Comparison of ENCODE assay signal across 12 cellular contexts in genomic region chr16:12097523-12098428, GRCh38.
A peak's percentile ranks its signal among the peaks of the same experiment; 100 is the strongest.
DNase-seq lines count a peak whose midpoint lies in the region; ATAC-seq, FAIRE-seq and TF ChIP-seq lines count a peak whose summit lies in the region.
"Had no signal": no experiment of that assay in that cellular context is flagged by ENCODE, and none has a peak within 500 bp of the region (broad histone marks: within the 10 kb centered on the region; RNA-seq: fewer than 3 reads in every experiment).

No MANE protein-coding gene starts in this region.

- peaks cover 15% of the 10 kb centered on the region for H3K4me1 Mint-ChIP-seq in astrocyte (ENCODE audit: low read depth, unreplicated experiment)

- peak; percentile 51 to 66 for ATAC-seq in right cardiac atrium
- no peak for ATAC-seq in HG03521 (IDR thresholded peaks at IDR 0.05; ENCODE audit: unreplicated experiment)

- CTCF ChIA-PET in HEK293T (lab: Yijun Ruan, JAX), result interaction anchor here (0.7 to 1.2 kb wide), 2 partner anchors 80 to 174 kb away, joined by 3 read pairs; no protein-coding TSS in a partner anchor

- no peak overlapping the region for H2AFZ ChIP-seq in astrocyte (ENCODE audit: low read depth, low read length)

- H3K9ac ChIP-seq in astrocyte (ENCODE audit: low read length), result no peak overlapping the region

- no peak overlapping the region for H3K4me3 Mint-ChIP-seq in astrocyte (ENCODE audit: unreplicated experiment)
- H3K4me3 Mint-ChIP-seq: immature natural killer cell had no signal

- in situ Hi-C loops in G401 (cut with HindIII; ENCODE audit: low sequenced_read_pairs), result no loop called here

- H3K4me1 ChIP-seq in astrocyte (ENCODE audit: insufficient read depth, low read length) (peaks cover 12% of the 10 kb centered on the region), right cardiac atrium (ENCODE audit: control insufficient read depth, insufficient read depth, low read length) (peaks cover 13% of the 10 kb centered on the region), prostate gland (replicated peaks) (peaks cover 5% of the 10 kb centered on the region), tibial artery (peaks cover 0 to 14% (median 10%) of the 10 kb centered on the region in 4 donors)

- H3K27me3 ChIP-seq in astrocyte (ENCODE audit: insufficient read depth, low read length), result no peaks in the 10 kb centered on the region
- no peaks in the 10 kb centered on the region for H3K27me3 ChIP-seq in right cardiac atrium (ENCODE audit: control insufficient read depth, insufficient read depth)
- H3K27me3 ChIP-seq in prostate gland (replicated peaks; ENCODE audit: insufficient read depth), result no peaks in the 10 kb centered on the region
- no peaks in the 10 kb centered on the region for H3K27me3 ChIP-seq in tibial artery

- H3K9me3 ChIP-seq in astrocyte (ENCODE audit: insufficient read depth, low read depth, low read length), result no peaks in the 10 kb centered on the region
- H3K9me3 ChIP-seq in right cardiac atrium (ENCODE audit: control insufficient read depth, low read length), result no peaks in the 10 kb centered on the region
- no peaks in the 10 kb centered on the region for H3K9me3 ChIP-seq in prostate gland
- H3K9me3 ChIP-seq in tibial artery, result no peaks in the 10 kb centered on the region

- H3K79me2 ChIP-seq in astrocyte (ENCODE audit: insufficient read depth, low read length), result no peaks in the 10 kb centered on the region

- H3K36me3 ChIP-seq in astrocyte (ENCODE audit: insufficient read depth, low read length) (no peaks in the 10 kb centered on the region), prostate gland (no peaks in the 10 kb centered on the region), tibial artery (no peaks in the 10 kb centered on the region)

- FAIRE-seq in astrocyte (lab: Jason Lieb, UNC), result no peak
- FAIRE-seq: G401.6 had no signal

- no peaks in the 10 kb centered on the region for H3K9me3 Mint-ChIP-seq in astrocyte (ENCODE audit: unreplicated experiment)
- H3K9me3 Mint-ChIP-seq: immature natural killer cell had no signal

- TF ChIP-seq CTCF in astrocyte (IDR thresholded peaks at IDR 0.05; ENCODE audit: insufficient read depth, low read depth, low read length) (no peak), prostate gland (IDR thresholded peaks at IDR 0.05) (no peak), tibial artery (IDR thresholded peaks at IDR 0.05) (no peak)

- H3K4me2 ChIP-seq in astrocyte (ENCODE audit: low read length), result no peak overlapping the region

- intact Hi-C loops in right cardiac atrium (cut with DNase I), result loop anchor here in 3 of 4 donors (10.0 kb wide), 4 partner anchors 117 to 717 kb away; no protein-coding TSS in a partner anchor
- intact Hi-C loops in prostate gland (cut with DNase I), result loop anchor here (5.0 kb wide), 1 partner anchor 1670 kb away; no protein-coding TSS in a partner anchor
- intact Hi-C loops in tibial artery (cut with DNase I; ENCODE audit: low total_unique reads), result loop anchor here (10.0 kb wide), 1 partner anchor 727 kb away; no protein-coding TSS in a partner anchor

- no peaks in the 10 kb centered on the region for H3K27me3 Mint-ChIP-seq in astrocyte (ENCODE audit: low read depth, unreplicated experiment)

- DNase-seq in G401 (ENCODE audit: low spot score) (peak; percentile 4), astrocyte (ENCODE audit: low read depth) (peak; percentile 20), right cardiac atrium (peak in 2 of 3 donors; percentile 45 to 67), prostate gland (ENCODE audit: low spot score) (peak; percentile 72), tibial artery (no peak), HEK293T (ENCODE audit: extremely low spot score) (no peak), NK-92 (lab: John Stamatoyannopoulos, UW; ENCODE audit: unreplicated experiment) (no peak)
- DNase-seq: activated naive CD4-positive, alpha-beta T cell treated with anti-CD3 and anti-CD28 coated beads, Interleukin-2, amount 50 U/mL, for 16 hours; immature natural killer cell had no signal

- peak overlapping the region; percentile 63 for H3K27ac Mint-ChIP-seq in astrocyte (ENCODE audit: unreplicated experiment)
- H3K27ac Mint-ChIP-seq: immature natural killer cell had no signal

- H3K36me3 Mint-ChIP-seq in astrocyte (ENCODE audit: low read depth, unreplicated experiment), result peaks cover 12% of the 10 kb centered on the region

- TF ChIP-seq POLR2A in prostate gland (IDR thresholded peaks at IDR 0.05), result no peak

- WGBS in right cardiac atrium, result 70% methylated on average over 20 of the region's 20 CpGs
- WGBS in prostate gland, result 34% methylated on average over 20 of the region's 20 CpGs

- POLR2A ChIA-PET in HEK293T (lab: Yijun Ruan, JAX), result no interaction called here

- no peak overlapping the region for H3K4me3 ChIP-seq in astrocyte (ENCODE audit: insufficient read depth, low read depth, low read length)
- no peak overlapping the region for H3K4me3 ChIP-seq in right cardiac atrium (ENCODE audit: low read length)
- H3K4me3 ChIP-seq in prostate gland, result no peak overlapping the region
- no peak overlapping the region for H3K4me3 ChIP-seq in tibial artery
- H3K4me3 ChIP-seq: SK-N-MC had no signal

- H4K20me1 ChIP-seq in astrocyte (ENCODE audit: insufficient read depth, low read length), result peaks cover 56% of the 10 kb centered on the region

- H3K27ac ChIP-seq in astrocyte (ENCODE audit: low read depth, low read length), result no peak overlapping the region
- no peak overlapping the region for H3K27ac ChIP-seq in right cardiac atrium (ENCODE audit: low read length)
- H3K27ac ChIP-seq in prostate gland, result peak overlapping the region; percentile 47 to 62
- no peak overlapping the region for H3K27ac ChIP-seq in tibial artery
- H3K27ac ChIP-seq: SK-N-MC had no signal

TF ChIP-seq in HEK293T, 16 proteins besides CTCF, POLR2A, EP300 and RAD21:
- TF ChIP-seq PKNOX1 (IDR thresholded peaks at IDR 0.05) (no peak), ARNT (IDR thresholded peaks at IDR 0.05) (no peak), FOXM1 (IDR thresholded peaks at IDR 0.05; ENCODE audit: borderline replicate concordance) (no peak), ELF4 (IDR thresholded peaks at IDR 0.05) (no peak), NFRKB (IDR thresholded peaks at IDR 0.05) (no peak), TARDBP (IDR thresholded peaks at IDR 0.05) (no peak), SUZ12 (IDR thresholded peaks at IDR 0.05) (no peak), HDGF (IDR thresholded peaks at IDR 0.05; ENCODE audit: borderline replicate concordance) (no peak), FOXK2 (IDR thresholded peaks at IDR 0.05) (no peak), BHLHE40 (IDR thresholded peaks at IDR 0.05; ENCODE audit: borderline replicate concordance) (no peak), FOXA1 (IDR thresholded peaks at IDR 0.05) (no peak)

Comparison
In these comparisons a context has a peak if more than half of its experiments do, and no peak if none do; other contexts are left out.
1. DNase-seq: peak in G401 (single experiment), astrocyte (single experiment), right cardiac atrium (2 of 3) and prostate gland (single experiment); none in tibial artery (0 of 2), HEK293T (single experiment) and NK-92 (single experiment).
2. H3K27ac ChIP-seq: peak in prostate gland (2 of 2); none in astrocyte (single experiment), right cardiac atrium (single experiment) and tibial artery (0 of 2).